ENCODE assay signal across 31 cellular contexts in genomic region chrX:15165832-15166231, GRCh38.
"Had no signal": no experiment of that assay in that cellular context is flagged by ENCODE, and none has a peak within 500 bp of the region (broad histone marks: within the 10 kb centered on the region; RNA-seq: fewer than 3 reads in every experiment).

No MANE protein-coding gene starts in this region.

- H3K9me3 ChIP-seq: ascending aorta, body of pancreas, SJSA1, SK-N-SH had no signal

- H3K4me3 Mint-ChIP-seq: activated CD4-positive, alpha-beta T cell treated with anti-CD3 and anti-CD28 coated beads, Interleukin-2, amount 10 ng/mL, durations not matched to agents 7 days and 5 days; activated CD8-positive, alpha-beta T cell treated with anti-CD3 and anti-CD28 coated beads, Interleukin-2, amount 10 ng/mL, durations not matched to agents 7 days and 5 days; activated naive CD4-positive, alpha-beta T cell treated with anti-CD3 and anti-CD28 coated beads, Interleukin-2, amount 50 U/mL, for 24 hours; activated naive CD8-positive, alpha-beta T cell treated with anti-CD3 and anti-CD28 coated beads, Interleukin-2, amount 10 ng/mL, durations not matched to agents 7 days and 5 days; activated T-cell treated with anti-CD3 and anti-CD28 coated beads, Interleukin-2, amount 50 U/mL, for 24 hours; T-cell had no signal

- ATAC-seq: activated CD8-positive, alpha-beta T cell treated with anti-CD3 and anti-CD28 coated beads, Interleukin-2, amount 10 ng/mL, durations not matched to agents 7 days and 5 days; body of pancreas; Panc1; T-cell had no signal

- H3K9ac ChIP-seq: SK-N-SH had no signal

- H3K27me3 ChIP-seq: ascending aorta, body of pancreas, SJSA1 had no signal

- H3K4me1 ChIP-seq: ascending aorta, body of pancreas, breast epithelium, SJSA1 had no signal

- H3K27ac Mint-ChIP-seq: activated CD4-positive, alpha-beta T cell treated with anti-CD3 and anti-CD28 coated beads, Interleukin-2, amount 10 ng/mL, durations not matched to agents 7 days and 5 days; activated CD8-positive, alpha-beta T cell treated with anti-CD3 and anti-CD28 coated beads, Interleukin-2, amount 10 ng/mL, durations not matched to agents 7 days and 5 days; activated naive CD4-positive, alpha-beta T cell treated with anti-CD3 and anti-CD28 coated beads, Interleukin-2, amount 50 U/mL, for 24 hours; activated naive CD8-positive, alpha-beta T cell treated with anti-CD3 and anti-CD28 coated beads, Interleukin-2, amount 10 ng/mL, durations not matched to agents 7 days and 5 days; activated T-cell treated with anti-CD3 and anti-CD28 coated beads, Interleukin-2, amount 50 U/mL, for 24 hours; activated T-helper 2 cell treated with anti-CD3 and anti-CD28 coated beads, Interferon-gamma antibody, Interleukin-2, Interleukin-4, amounts not matched to agents 10 μg/mL and 5 μg/mL and 100 μg/mL, durations not matched to agents 14 hours and 24 hours and 36 hours; T-cell had no signal

- H3K36me3 Mint-ChIP-seq: activated naive CD4-positive, alpha-beta T cell treated with anti-CD3 and anti-CD28 coated beads, Interleukin-2, amount 50 U/mL, for 24 hours; T-cell had no signal

- DNase-seq: activated CD4-positive, alpha-beta T cell treated with anti-CD3 and anti-CD28 coated beads, Interleukin-2, amount 10 ng/mL, durations not matched to agents 7 days and 5 days; activated CD4-positive, alpha-beta T cell treated with anti-CD3 and anti-CD28 coated beads, Interleukin-2, amount 50 U/mL, for 48 hours; activated CD8-positive, alpha-beta T cell treated with anti-CD3 and anti-CD28 coated beads, Interleukin-2, amount 10 ng/mL, durations not matched to agents 7 days and 5 days; activated gamma-delta T cell; activated naive CD4-positive, alpha-beta T cell treated with Interleukin-2 at 50 U/mL for 16 hours; activated naive CD8-positive, alpha-beta T cell treated with anti-CD3 and anti-CD28 coated beads, Interleukin-2, amount 10 ng/mL, durations not matched to agents 7 days and 5 days; activated T-cell treated with anti-CD3 and anti-CD28 coated beads, Interleukin-2, amount 50 U/mL, for 24 hours; amygdala; body of pancreas; KG1; MM.1S; MV-4-11; NCI-H1092; NCI-H1417; NCI-H1694; NCI-H1930; NCI-H2081 treated with DMSO at 0.1 percent for 48 hours; NCI-H226; NCI-H446 treated with DMSO at 0.1 percent for 48 hours; NCI-H524; NCI-H69; SHP77; SK-N-SH; T-cell; T1000 had no signal

- H3K27me3 Mint-ChIP-seq: activated CD4-positive, alpha-beta T cell treated with anti-CD3 and anti-CD28 coated beads, Interleukin-2, amount 10 ng/mL, durations not matched to agents 7 days and 5 days; activated naive CD4-positive, alpha-beta T cell treated with anti-CD3 and anti-CD28 coated beads, Interleukin-2, amount 50 U/mL, for 24 hours; activated naive CD8-positive, alpha-beta T cell treated with anti-CD3 and anti-CD28 coated beads, Interleukin-2, amount 10 ng/mL, durations not matched to agents 7 days and 5 days had no signal

- H3K27ac ChIP-seq: ascending aorta, body of pancreas, breast epithelium, SJSA1 had no signal

- H3K9me3 Mint-ChIP-seq: activated CD4-positive, alpha-beta T cell treated with anti-CD3 and anti-CD28 coated beads, Interleukin-2, amount 10 ng/mL, durations not matched to agents 7 days and 5 days; activated T-helper 2 cell treated with anti-CD3 and anti-CD28 coated beads, Interferon-gamma antibody, Interleukin-2, Interleukin-4, amounts not matched to agents 10 μg/mL and 5 μg/mL and 100 μg/mL, durations not matched to agents 14 hours and 24 hours and 36 hours had no signal

- H3K36me3 ChIP-seq: ascending aorta, breast epithelium, SJSA1 had no signal

- H3K4me3 ChIP-seq: ascending aorta, body of pancreas, breast epithelium, SJSA1 had no signal
